In genomic region chr15:83698294-83698693, GRCh38 we compare ENCODE assay signal across 16 cellular contexts. TPM values are rescaled to one million over a fixed set of nuclear protein-coding genes. Genes with fewer than 3 reads are reported as not detected.
DNase-seq lines count a peak whose midpoint lies in the region; ATAC-seq and TF ChIP-seq lines count a peak whose summit lies in the region.
"Had no signal": no experiment of that assay in that cellular context is flagged by ENCODE, and none has a peak within 500 bp of the region (broad histone marks: within the 10 kb centered on the region; RNA-seq: fewer than 3 reads in every experiment).

No MANE protein-coding gene starts in this region.

- H3K9me3 Mint-ChIP-seq in CD8-positive, alpha-beta T cell, result no peaks in the 10 kb centered on the region
- peaks cover 11% of the 10 kb centered on the region for H3K9me3 Mint-ChIP-seq in natural killer cell treated with Interleukin-12 subunit alpha and Interleukin-12 subunit beta and Interleukin-15 and Interleukin-18, amount 100 ng/mL, for 72 hours
- H3K9me3 Mint-ChIP-seq: activated CD8-positive, alpha-beta T cell treated with anti-CD3 and anti-CD28 coated beads for 36 hours had no signal

- ATAC-seq in RWPE2 (ENCODE audit: low read depth), result peak; percentile 71
- no peak for ATAC-seq in CD8-positive, alpha-beta T cell
- no peak for ATAC-seq in natural killer cell treated with Interleukin-12 subunit alpha and Interleukin-12 subunit beta and Interleukin-15 and Interleukin-18, amount 100 ng/mL, for 72 hours
- no peak for ATAC-seq in GM18498 (IDR thresholded peaks at IDR 0.05; ENCODE audit: unreplicated experiment)
- ATAC-seq: activated CD8-positive, alpha-beta T cell treated with anti-CD3 and anti-CD28 coated beads for 36 hours had no signal

- H3K27me3 Mint-ChIP-seq in CD8-positive, alpha-beta T cell (ENCODE audit: low read depth), result no peaks in the 10 kb centered on the region
- peaks cover 5 to 8% of the 10 kb centered on the region in 2 donors for H3K27me3 Mint-ChIP-seq in natural killer cell treated with Interleukin-12 subunit alpha and Interleukin-12 subunit beta and Interleukin-15 and Interleukin-18, amount 100 ng/mL, for 72 hours
- H3K27me3 Mint-ChIP-seq: activated naive CD4-positive, alpha-beta T cell treated with anti-CD3 and anti-CD28 coated beads, Interleukin-2, amount 10 ng/mL, durations not matched to agents 7 days and 5 days; IgD-negative memory B cell had no signal

- H3K27ac Mint-ChIP-seq in CD8-positive, alpha-beta T cell, result no peak overlapping the region
- no peak overlapping the region for H3K27ac Mint-ChIP-seq in natural killer cell treated with Interleukin-12 subunit alpha and Interleukin-12 subunit beta and Interleukin-15 and Interleukin-18, amount 100 ng/mL, for 72 hours
- H3K27ac Mint-ChIP-seq: activated CD8-positive, alpha-beta T cell treated with anti-CD3 and anti-CD28 coated beads for 36 hours; activated naive CD4-positive, alpha-beta T cell treated with anti-CD3 and anti-CD28 coated beads, Interleukin-2, amount 10 ng/mL, durations not matched to agents 7 days and 5 days; IgD-negative memory B cell had no signal

- no peak overlapping the region for H3K4me3 Mint-ChIP-seq in CD8-positive, alpha-beta T cell
- no peak overlapping the region for H3K4me3 Mint-ChIP-seq in natural killer cell treated with Interleukin-12 subunit alpha and Interleukin-12 subunit beta and Interleukin-15 and Interleukin-18, amount 100 ng/mL, for 72 hours
- H3K4me3 Mint-ChIP-seq: activated CD8-positive, alpha-beta T cell treated with anti-CD3 and anti-CD28 coated beads for 36 hours; activated naive CD4-positive, alpha-beta T cell treated with anti-CD3 and anti-CD28 coated beads, Interleukin-2, amount 10 ng/mL, durations not matched to agents 7 days and 5 days; IgD-negative memory B cell had no signal

- no peaks in the 10 kb centered on the region for H3K36me3 Mint-ChIP-seq in CD8-positive, alpha-beta T cell
- no peaks in the 10 kb centered on the region for H3K36me3 Mint-ChIP-seq in natural killer cell treated with Interleukin-12 subunit alpha and Interleukin-12 subunit beta and Interleukin-15 and Interleukin-18, amount 100 ng/mL, for 72 hours
- H3K36me3 Mint-ChIP-seq: activated naive CD4-positive, alpha-beta T cell treated with anti-CD3 and anti-CD28 coated beads, Interleukin-2, amount 10 ng/mL, durations not matched to agents 7 days and 5 days; IgD-negative memory B cell had no signal

- H3K27me3 ChIP-seq in RWPE2 (ENCODE audit: insufficient read depth, poor library complexity, severe bottlenecking), result no peaks in the 10 kb centered on the region
- no peaks in the 10 kb centered on the region for H3K27me3 ChIP-seq in CD8-positive, alpha-beta T cell (ENCODE audit: insufficient read depth, low read length)
- H3K27me3 ChIP-seq: neutrophil had no signal

- H3K36me3 ChIP-seq in RWPE2 (ENCODE audit: low read depth), result no peaks in the 10 kb centered on the region
- H3K36me3 ChIP-seq in CD8-positive, alpha-beta T cell (ENCODE audit: insufficient read depth, low read length), result no peaks in the 10 kb centered on the region
- H3K36me3 ChIP-seq: neutrophil had no signal

- peak; percentile 39 for DNase-seq in AG08396 (ENCODE audit: low spot score)
- DNase-seq in RWPE2 (ENCODE audit: low spot score), result no peak
- DNase-seq in foreskin fibroblast, result peak; percentile 20 to 72
- DNase-seq in myocyte (ENCODE audit: low read depth), result peak; percentile 83
- DNase-seq in CD8-positive, alpha-beta T cell, result no peak
- DNase-seq in natural killer cell treated with Interleukin-12 subunit alpha and Interleukin-12 subunit beta and Interleukin-15 and Interleukin-18, amount 100 ng/mL, for 72 hours (ENCODE audit: low spot score), result no peak
- DNase-seq in GF-D8 (lab: John Stamatoyannopoulos, UW), result no peak
- DNase-seq: activated CD8-positive, alpha-beta T cell treated with anti-CD3 and anti-CD28 coated beads for 36 hours; activated naive CD4-positive, alpha-beta T cell treated with anti-CD3 and anti-CD28 coated beads, Interleukin-2, amount 10 ng/mL, durations not matched to agents 7 days and 5 days; effector CD8-positive, alpha-beta T cell; GDM1; NCI-H2081; T-helper 1 cell had no signal

- intact Hi-C loops in CD8-positive, alpha-beta T cell (cut with DNase I, micrococcal nuclease), result no loop called here

- POLR2A ChIA-PET in CD8-positive, alpha-beta T cell (lab: Charles Lee), result no interaction called here

- no peak overlapping the region for H3K4me3 ChIP-seq in RWPE2 (ENCODE audit: severe bottlenecking)
- H3K4me3 ChIP-seq in foreskin fibroblast (ENCODE audit: low read depth in 1 of 2, low read length in 2 of 2), result no peak overlapping the region
- no peak overlapping the region for H3K4me3 ChIP-seq in CD8-positive, alpha-beta T cell (ENCODE audit: low read depth, low read length)

- no peaks in the 10 kb centered on the region for H3K4me1 Mint-ChIP-seq in CD8-positive, alpha-beta T cell (ENCODE audit: low read depth)
- H3K4me1 Mint-ChIP-seq in natural killer cell treated with Interleukin-12 subunit alpha and Interleukin-12 subunit beta and Interleukin-15 and Interleukin-18, amount 100 ng/mL, for 72 hours (ENCODE audit: low read depth in 2 of 2), result peaks cover 0 to 6% of the 10 kb centered on the region in 2 donors
- H3K4me1 Mint-ChIP-seq: activated naive CD4-positive, alpha-beta T cell treated with anti-CD3 and anti-CD28 coated beads, Interleukin-2, amount 10 ng/mL, durations not matched to agents 7 days and 5 days; IgD-negative memory B cell had no signal

- no peaks in the 10 kb centered on the region for H3K9me3 ChIP-seq in RWPE2 (ENCODE audit: severe bottlenecking)
- H3K9me3 ChIP-seq in CD8-positive, alpha-beta T cell (ENCODE audit: low read length), result no peaks in the 10 kb centered on the region
- H3K9me3 ChIP-seq: neutrophil had no signal

- H3K27ac ChIP-seq in RWPE2 (ENCODE audit: poor library complexity, severe bottlenecking), result peak overlapping the region; percentile 3
- no peak overlapping the region for H3K27ac ChIP-seq in CD8-positive, alpha-beta T cell (ENCODE audit: low read depth, low read length)
- H3K27ac ChIP-seq: neutrophil had no signal

- TF ChIP-seq CTCF in RWPE2 (IDR thresholded peaks at IDR 0.05; ENCODE audit: poor library complexity, severe bottlenecking), result no peak
- no peak for TF ChIP-seq CTCF in foreskin fibroblast (IDR thresholded peaks at IDR 0.05; ENCODE audit: low read depth, low read length)
- no peak for TF ChIP-seq CTCF in CD8-positive, alpha-beta T cell (IDR thresholded peaks at IDR 0.05)

- CTCF ChIA-PET in CD8-positive, alpha-beta T cell (lab: Charles Lee), result no interaction called here

- H3K4me1 ChIP-seq in RWPE2 (ENCODE audit: insufficient read depth, poor library complexity, severe bottlenecking), result peaks cover 16% of the 10 kb centered on the region
- no peaks in the 10 kb centered on the region for H3K4me1 ChIP-seq in CD8-positive, alpha-beta T cell (ENCODE audit: insufficient read depth, low read length)

RNA-seq across cellular contexts. Expression of gene ADAMTSL3, which starts 44.4 kb away (rescaled TPM):
- total RNA-seq in myocyte, result 0.05 TPM in 1 of 2 replicates, not detected in the other
- 0.37 TPM for polyA plus RNA-seq in myocyte (2012)
- not detected for total RNA-seq in CD8-positive, alpha-beta T cell
- not detected for total RNA-seq in natural killer cell treated with Interleukin-12 subunit alpha and Interleukin-12 subunit beta and Interleukin-15 and Interleukin-18, amount 100 ng/mL, for 72 hours
- total RNA-seq: activated CD8-positive, alpha-beta T cell treated with anti-CD3 and anti-CD28 coated beads for 36 hours had no signal
- polyA plus RNA-seq: IgD-negative memory B cell had no signal

Comparison
In these comparisons a context has a peak if more than half of its experiments do, and no peak if none do; other contexts are left out.
1. DNase-seq: peak in AG08396 (single experiment), foreskin fibroblast (2 of 2) and myocyte (single experiment); none in RWPE2 (single experiment), CD8-positive, alpha-beta T cell (0 of 7), natural killer cell treated with Interleukin-12 subunit alpha and Interleukin-12 subunit beta and Interleukin-15 and Interleukin-18, amount 100 ng/mL, for 72 hours (single experiment) and GF-D8 (single experiment).